8 cellular contexts compared by ENCODE assay signal in the genomic region with DNA sequence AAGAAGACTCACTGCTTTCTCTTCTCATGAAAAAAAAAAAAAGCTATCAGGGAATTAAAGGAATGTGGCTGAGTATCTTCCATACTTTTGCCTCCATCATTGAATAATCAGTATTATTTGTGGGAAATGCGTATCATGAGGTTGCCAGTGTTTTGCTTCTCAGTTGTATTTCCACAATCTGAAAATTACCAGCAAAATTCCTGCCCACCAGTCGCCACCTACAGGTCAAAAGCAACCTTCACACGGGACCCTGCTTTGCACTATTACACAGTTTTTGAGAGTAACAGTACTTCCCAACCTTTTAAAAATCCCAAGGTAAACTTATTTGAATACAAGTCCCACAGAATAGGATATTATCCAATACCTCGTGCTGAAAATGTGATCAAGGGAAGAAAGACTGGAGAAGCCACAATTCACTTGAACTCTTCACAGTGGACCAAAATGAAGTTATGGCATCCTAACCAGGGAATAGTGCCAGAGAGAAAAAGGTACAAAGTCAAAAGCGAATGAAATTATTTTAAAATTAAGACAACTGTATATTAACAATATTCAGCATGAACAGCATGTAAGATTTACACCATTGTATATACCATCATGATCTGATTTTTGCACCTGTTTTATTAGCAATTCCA. TPM values are rescaled to one million over a fixed set of nuclear protein-coding genes. Genes with fewer than 3 reads are reported as not detected.
DNase-seq lines count a peak whose midpoint lies in the region; ATAC-seq and TF ChIP-seq lines count a peak whose summit lies in the region.

No MANE protein-coding gene starts in this region.

- TF ChIP-seq CTCF in activated CD8-positive, alpha-beta T cell treated with anti-CD3 and anti-CD28 coated beads for 36 hours (IDR thresholded peaks at IDR 0.05), result peak; percentile 64
- TF ChIP-seq CTCF in right atrium auricular region (IDR thresholded peaks at IDR 0.05), result peak; percentile 58 to 74
- TF ChIP-seq CTCF in tibial artery (IDR thresholded peaks at IDR 0.05), result peak; percentile 37 to 39

- H3K4me1 ChIP-seq in right atrium auricular region (no peaks in the 10 kb centered on the region), tibial artery (no peaks in the 10 kb centered on the region)

- H3K27me3 ChIP-seq in right atrium auricular region (no peaks in the 10 kb centered on the region), tibial artery (no peaks in the 10 kb centered on the region)

- peaks cover 4% of the 10 kb centered on the region for H3K27me3 Mint-ChIP-seq in activated naive CD8-positive, alpha-beta T cell treated with anti-CD3 and anti-CD28 coated beads, Interleukin-2, amount 50 U/mL, for 24 hours
- H3K27me3 Mint-ChIP-seq in activated naive CD8-positive, alpha-beta T cell treated with anti-CD3 and anti-CD28 coated beads for 36 hours, result peaks cover 9% of the 10 kb centered on the region
- H3K27me3 Mint-ChIP-seq in activated CD8-positive, alpha-beta T cell treated with anti-CD3 and anti-CD28 coated beads for 36 hours, result peaks cover 1% of the 10 kb centered on the region

- DNase-seq in activated naive CD8-positive, alpha-beta T cell treated with anti-CD3 and anti-CD28 coated beads, Interleukin-2, amount 50 U/mL, for 24 hours, result peak; percentile 19
- DNase-seq in activated naive CD8-positive, alpha-beta T cell treated with anti-CD3 and anti-CD28 coated beads for 36 hours, result no peak
- DNase-seq in HuH-7.5 (ENCODE audit: low spot score), result peak; percentile 16
- peak; percentile 32 for DNase-seq in activated CD8-positive, alpha-beta T cell treated with anti-CD3 and anti-CD28 coated beads for 36 hours
- peak; percentile 61 for DNase-seq in right atrium auricular region (ENCODE audit: low spot score)
- no peak for DNase-seq in tibial artery

- intact Hi-C loops in activated CD8-positive, alpha-beta T cell treated with anti-CD3 and anti-CD28 coated beads for 36 hours (cut with micrococcal nuclease), result loop anchor here (2.0 to 10.0 kb wide), 2 partner anchors 122 to 148 kb away; no protein-coding TSS in a partner anchor
- intact Hi-C loops in tibial artery (cut with DNase I; ENCODE audit: low total_unique reads), result no loop called here

- no peaks in the 10 kb centered on the region for H3K36me3 ChIP-seq in right atrium auricular region
- no peaks in the 10 kb centered on the region for H3K36me3 ChIP-seq in tibial artery

- no peak overlapping the region for H3K27ac Mint-ChIP-seq in activated naive CD8-positive, alpha-beta T cell treated with anti-CD3 and anti-CD28 coated beads, Interleukin-2, amount 50 U/mL, for 24 hours
- no peak overlapping the region for H3K27ac Mint-ChIP-seq in activated naive CD8-positive, alpha-beta T cell treated with anti-CD3 and anti-CD28 coated beads for 36 hours
- H3K27ac Mint-ChIP-seq in activated CD8-positive, alpha-beta T cell treated with anti-CD3 and anti-CD28 coated beads for 36 hours, result no peak overlapping the region

- no peaks in the 10 kb centered on the region for H3K9me3 Mint-ChIP-seq in activated naive CD8-positive, alpha-beta T cell treated with anti-CD3 and anti-CD28 coated beads, Interleukin-2, amount 50 U/mL, for 24 hours
- H3K9me3 Mint-ChIP-seq in activated naive CD8-positive, alpha-beta T cell treated with anti-CD3 and anti-CD28 coated beads for 36 hours, result no peaks in the 10 kb centered on the region
- no peaks in the 10 kb centered on the region for H3K9me3 Mint-ChIP-seq in activated CD8-positive, alpha-beta T cell treated with anti-CD3 and anti-CD28 coated beads for 36 hours

- POLR2A ChIA-PET in activated CD8-positive, alpha-beta T cell treated with anti-CD3 and anti-CD28 coated beads for 36 hours (lab: Charles Lee), result no interaction called here

- CTCF ChIA-PET in activated CD8-positive, alpha-beta T cell treated with anti-CD3 and anti-CD28 coated beads for 36 hours (lab: Charles Lee), result interaction anchor here (0.7 to 2.5 kb wide), 7 partner anchors 8 to 273 kb away, joined by 3 to 14 read pairs (median 4); no protein-coding TSS in a partner anchor

- no peaks in the 10 kb centered on the region for H3K4me1 Mint-ChIP-seq in activated naive CD8-positive, alpha-beta T cell treated with anti-CD3 and anti-CD28 coated beads, Interleukin-2, amount 50 U/mL, for 24 hours
- no peaks in the 10 kb centered on the region for H3K4me1 Mint-ChIP-seq in activated naive CD8-positive, alpha-beta T cell treated with anti-CD3 and anti-CD28 coated beads for 36 hours
- H3K4me1 Mint-ChIP-seq in activated CD8-positive, alpha-beta T cell treated with anti-CD3 and anti-CD28 coated beads for 36 hours (ENCODE audit: low read depth), result no peaks in the 10 kb centered on the region

- no peak overlapping the region for H3K4me3 ChIP-seq in right atrium auricular region
- H3K4me3 ChIP-seq in tibial artery, result no peak overlapping the region

- H3K9me3 ChIP-seq in right atrium auricular region (no peaks in the 10 kb centered on the region), tibial artery (no peaks in the 10 kb centered on the region)

- H3K27ac ChIP-seq in right atrium auricular region (no peak overlapping the region), tibial artery (no peak overlapping the region)

- no peak for ATAC-seq in activated naive CD8-positive, alpha-beta T cell treated with anti-CD3 and anti-CD28 coated beads, Interleukin-2, amount 50 U/mL, for 24 hours
- no peak for ATAC-seq in activated CD8-positive, alpha-beta T cell treated with anti-CD3 and anti-CD28 coated beads for 36 hours
- no peak for ATAC-seq in HG03457 (IDR thresholded peaks at IDR 0.05; ENCODE audit: unreplicated experiment)
- ATAC-seq in GM18909 (IDR thresholded peaks at IDR 0.05; ENCODE audit: poor library complexity, unreplicated experiment), result no peak

- no peak overlapping the region for H3K4me3 Mint-ChIP-seq in activated naive CD8-positive, alpha-beta T cell treated with anti-CD3 and anti-CD28 coated beads, Interleukin-2, amount 50 U/mL, for 24 hours
- no peak overlapping the region for H3K4me3 Mint-ChIP-seq in activated naive CD8-positive, alpha-beta T cell treated with anti-CD3 and anti-CD28 coated beads for 36 hours
- H3K4me3 Mint-ChIP-seq in activated CD8-positive, alpha-beta T cell treated with anti-CD3 and anti-CD28 coated beads for 36 hours, result no peak overlapping the region

- H3K36me3 Mint-ChIP-seq in activated naive CD8-positive, alpha-beta T cell treated with anti-CD3 and anti-CD28 coated beads, Interleukin-2, amount 50 U/mL, for 24 hours (ENCODE audit: low read depth), result no peaks in the 10 kb centered on the region
- H3K36me3 Mint-ChIP-seq in activated naive CD8-positive, alpha-beta T cell treated with anti-CD3 and anti-CD28 coated beads for 36 hours, result no peaks in the 10 kb centered on the region
- no peaks in the 10 kb centered on the region for H3K36me3 Mint-ChIP-seq in activated CD8-positive, alpha-beta T cell treated with anti-CD3 and anti-CD28 coated beads for 36 hours (ENCODE audit: low read depth)

RNA-seq across cellular contexts. Expression of a gene that starts 30.4 kb away (rescaled TPM):
- 10 to 100 TPM; 48.2 to 49.3 TPM for total RNA-seq in activated naive CD8-positive, alpha-beta T cell treated with anti-CD3 and anti-CD28 coated beads for 36 hours
- 10 to 100 TPM; 36.8 to 37.1 TPM for total RNA-seq in activated CD8-positive, alpha-beta T cell treated with anti-CD3 and anti-CD28 coated beads for 36 hours
- total RNA-seq in right atrium auricular region, result 10 to 100 TPM; 26.8 to 42.7 TPM

Comparison
In these comparisons a context has a peak if more than half of its experiments do, and no peak if none do; other contexts are left out.
1. DNase-seq: peak in activated naive CD8-positive, alpha-beta T cell treated with anti-CD3 and anti-CD28 coated beads, Interleukin-2, amount 50 U/mL, for 24 hours (single experiment), HuH-7.5 (single experiment), activated CD8-positive, alpha-beta T cell treated with anti-CD3 and anti-CD28 coated beads for 36 hours (single experiment) and right atrium auricular region (single experiment); none in activated naive CD8-positive, alpha-beta T cell treated with anti-CD3 and anti-CD28 coated beads for 36 hours (single experiment) and tibial artery (0 of 2).
2. Peak in every context shown above with its lines, with median percentiles within 50 percentile points of each other: CTCF ChIP-seq.